Comparison of ENCODE assay signal across 8 cellular contexts in genomic region chr17:75941442-75941819, GRCh38. TPM values are rescaled to one million over a fixed set of nuclear protein-coding genes. Genes with fewer than 3 reads are reported as not detected.
DNase-seq lines count a peak whose midpoint lies in the region; ATAC-seq and TF ChIP-seq lines count a peak whose summit lies in the region.

No MANE protein-coding gene starts in this region.

- TF ChIP-seq CTCF in GM12864 (IDR thresholded peaks at IDR 0.05; ENCODE audit: low read depth, low read length, missing control alignments) (no peak), fibroblast of pulmonary artery (IDR thresholded peaks at IDR 0.05; ENCODE audit: low read length, missing control alignments) (no peak)

- peak overlapping the region; percentile 58 for H3K4me3 ChIP-seq in GM12864 (ENCODE audit: low read depth, low read length)
- H3K4me3 ChIP-seq in SJCRH30, result peak overlapping the region; percentile 70
- H3K4me3 ChIP-seq in fibroblast of pulmonary artery (replicated peaks; ENCODE audit: low read depth, low read length), result peak overlapping the region; percentile 41

- H3K27me3 ChIP-seq in SJCRH30, result no peaks in the 10 kb centered on the region

- peaks cover 5% of the 10 kb centered on the region; the same call in 1 of the 2 replicates for H3K36me3 ChIP-seq in SJCRH30

- DNase-seq in GM12864 (ENCODE audit: low read depth) (no peak), SJCRH30 (peak; percentile 33 to 49), fibroblast of pulmonary artery (ENCODE audit: low read depth) (no peak), sciatic nerve (ENCODE audit: low spot score) (no peak), NAMALWA (ENCODE audit: low spot score) (no peak), putamen (ENCODE audit: low spot score) (no peak), SIG-M5 treated with dmso at 0.1 percent for 504 hours (lab: John Stamatoyannopoulos, UW; ENCODE audit: unreplicated experiment) (no peak)

- ATAC-seq in sciatic nerve, result peak; percentile 14
- no peak for ATAC-seq in HG02885 (IDR thresholded peaks at IDR 0.05; ENCODE audit: poor library complexity, unreplicated experiment)

- H3K27ac ChIP-seq in SJCRH30, result peak overlapping the region; percentile 56

- intact Hi-C loops in sciatic nerve (cut with DNase I), result no loop called here

- H3K9me3 ChIP-seq in SJCRH30 (replicated peaks), result no peaks in the 10 kb centered on the region

- peaks cover 13% of the 10 kb centered on the region for H3K4me1 ChIP-seq in SJCRH30

RNA-seq across cellular contexts. Expression of gene FBF1, which starts 0.6 kb away (rescaled TPM):
- total RNA-seq in SJCRH30 (2014; rRNA removed; shearing (Covaris generic)), result 10.3 and 13.5 TPM in 2 replicates
- total RNA-seq in sciatic nerve, result 18.5 TPM

RNA-seq across cellular contexts. Expression of gene MRPL38, which starts 36.7 kb away (rescaled TPM):
- total RNA-seq in SJCRH30 (2014; rRNA removed; shearing (Covaris generic)), result 43.6 and 47.1 TPM in 2 replicates
- total RNA-seq in sciatic nerve, result 73.6 TPM

RNA-seq across cellular contexts. Expression of gene ACOX1, which starts 37.5 kb away (rescaled TPM):
- 34.8 and 36.4 TPM in 2 replicates for total RNA-seq in SJCRH30 (2014; rRNA removed; shearing (Covaris generic))
- 64.6 TPM for total RNA-seq in sciatic nerve

RNA-seq across cellular contexts. Expression of gene TEN1, which starts 37.6 kb away (rescaled TPM):
- 11.8 and 17.7 TPM in 2 replicates for total RNA-seq in SJCRH30 (2014; rRNA removed; shearing (Covaris generic))
- total RNA-seq in sciatic nerve, result 8.1 TPM

RNA-seq across cellular contexts. Expression of gene TRIM65, which starts 44.7 kb away (rescaled TPM):
- 7.4 and 7.9 TPM in 2 replicates for total RNA-seq in SJCRH30 (2014; rRNA removed; shearing (Covaris generic))
- 24.7 TPM for total RNA-seq in sciatic nerve

Comparison
In these comparisons a context has a peak if more than half of its experiments do, and no peak if none do; other contexts are left out.
1. DNase-seq: peak in SJCRH30 (2 of 2); none in GM12864 (single experiment), fibroblast of pulmonary artery (single experiment), sciatic nerve (single experiment), NAMALWA (single experiment), putamen (single experiment) and SIG-M5 treated with dmso at 0.1 percent for 504 hours (single experiment).
2. Peak in every context shown above with its lines, with median percentiles within 50 percentile points of each other: H3K4me3 ChIP-seq.